In genomic region chr9:26744362-26744965, GRCh38 we compare ENCODE assay signal across 8 cellular contexts.
DNase-seq lines count a peak whose midpoint lies in the region; ATAC-seq and TF ChIP-seq lines count a peak whose summit lies in the region.

No MANE protein-coding gene starts in this region.

- no peak for TF ChIP-seq CTCF in NB4 (IDR thresholded peaks at IDR 0.05; ENCODE audit: low read depth, low read length)
- peak; percentile 49 to 80 (median 63) for TF ChIP-seq CTCF in body of pancreas (IDR thresholded peaks at IDR 0.05)

- in situ Hi-C loops in G401 (cut with HindIII; ENCODE audit: low sequenced_read_pairs) = no loop called here

- H3K27ac ChIP-seq in body of pancreas = no peak overlapping the region

- intact Hi-C loops in body of pancreas (cut with DNase I) = loop anchor here (5.0 kb wide), 1 partner anchor 228 kb away; no protein-coding TSS in a partner anchor

- DNase-seq in G401 (ENCODE audit: low spot score) = peak; percentile 19
- DNase-seq in NB4 (ENCODE audit: low read depth) = peak; percentile 1
- DNase-seq in body of pancreas = no peak
- DNase-seq in medulla oblongata (ENCODE audit: extremely low spot score) = peak; percentile 32
- DNase-seq in stimulated activated naive CD8-positive, alpha-beta T cell treated with anti-CD3 and anti-CD28 coated beads, Interleukin-15, amount 100 ng/mL, for 72 hours = no peak
- no peak for DNase-seq in activated CD4-positive, alpha-beta T cell treated with anti-CD3 and anti-CD28 coated beads for 48 hours
- DNase-seq in A172 (ENCODE audit: low spot score) = no peak

- H3K4me3 ChIP-seq in NB4 (ENCODE audit: low read depth, low read length) = no peak overlapping the region
- no peak overlapping the region for H3K4me3 ChIP-seq in body of pancreas

- TF ChIP-seq POLR2A in NB4 (IDR thresholded peaks at IDR 0.05; ENCODE audit: extremely low read depth, insufficient read length) (no peak), body of pancreas (IDR thresholded peaks at IDR 0.05) (no peak)

- H3K27me3 ChIP-seq in body of pancreas = no peaks in the 10 kb centered on the region

- H3K9me3 Mint-ChIP-seq in stimulated activated naive CD8-positive, alpha-beta T cell treated with anti-CD3 and anti-CD28 coated beads, Interleukin-15, amount 100 ng/mL, for 72 hours = peaks cover 0 to 7% of the 10 kb centered on the region in 2 donors

- H3K4me3 Mint-ChIP-seq in stimulated activated naive CD8-positive, alpha-beta T cell treated with anti-CD3 and anti-CD28 coated beads, Interleukin-15, amount 100 ng/mL, for 72 hours = no peak overlapping the region

- H3K27ac Mint-ChIP-seq in stimulated activated naive CD8-positive, alpha-beta T cell treated with anti-CD3 and anti-CD28 coated beads, Interleukin-15, amount 100 ng/mL, for 72 hours = no peak overlapping the region

- no peaks in the 10 kb centered on the region for H3K9me3 ChIP-seq in body of pancreas

- WGBS in body of pancreas, 2 donors = 17 to 22% methylated on average over 2 of the region's 2 CpGs

- H3K4me1 ChIP-seq in body of pancreas = no peaks in the 10 kb centered on the region

- no peaks in the 10 kb centered on the region for H3K36me3 ChIP-seq in body of pancreas (replicated peaks in 1 of 2; ENCODE audit: insufficient read depth in 1 of 2, low read depth in 2 of 2)

- no peaks in the 10 kb centered on the region for H3K4me1 Mint-ChIP-seq in stimulated activated naive CD8-positive, alpha-beta T cell treated with anti-CD3 and anti-CD28 coated beads, Interleukin-15, amount 100 ng/mL, for 72 hours

- ATAC-seq in body of pancreas (peak; percentile 35), HG03520 (IDR thresholded peaks at IDR 0.05; ENCODE audit: unreplicated experiment) (no peak)
- no peak for ATAC-seq in stimulated activated naive CD8-positive, alpha-beta T cell treated with anti-CD3 and anti-CD28 coated beads, Interleukin-15, amount 100 ng/mL, for 72 hours

- peaks cover 26% of the 10 kb centered on the region for H3K27me3 Mint-ChIP-seq in stimulated activated naive CD8-positive, alpha-beta T cell treated with anti-CD3 and anti-CD28 coated beads, Interleukin-15, amount 100 ng/mL, for 72 hours

Comparison
In these comparisons a context has a peak if more than half of its experiments do, and no peak if none do; other contexts are left out.
1. DNase-seq: peak in G401 (single experiment), NB4 (single experiment) and medulla oblongata (single experiment); none in body of pancreas (0 of 4), stimulated activated naive CD8-positive, alpha-beta T cell treated with anti-CD3 and anti-CD28 coated beads, Interleukin-15, amount 100 ng/mL, for 72 hours (0 of 2), activated CD4-positive, alpha-beta T cell treated with anti-CD3 and anti-CD28 coated beads for 48 hours (single experiment) and A172 (single experiment).